Comparison of ENCODE assay signal across 8 cellular contexts in genomic region chr6:122472022-122472340, GRCh38. TPM values are rescaled to one million over a fixed set of nuclear protein-coding genes. Genes with fewer than 3 reads are reported as not detected.
A peak's percentile ranks its signal among the peaks of the same experiment; 100 is the strongest.
DNase-seq lines count a peak whose midpoint lies in the region; ATAC-seq lines count a peak whose summit lies in the region.

No MANE protein-coding gene starts in this region.

- H3K9ac ChIP-seq in iPS-15b (ENCODE audit: low read depth, low read length), result peak overlapping the region; percentile 98

- H3K9me3 Mint-ChIP-seq in activated naive CD4-positive, alpha-beta T cell treated with anti-CD3 and anti-CD28 coated beads for 36 hours, result no peaks in the 10 kb centered on the region
- H3K9me3 Mint-ChIP-seq in activated T-helper 1 cell treated with anti-CD3 and anti-CD28 coated beads, Interleukin-12 subunit alpha, Interleukin-12 subunit beta, Interleukin-2, Interleukin-4 antibody, amounts not matched to agents 30 ng/mL and 10 ng/mL and 1 ng/mL, durations not matched to agents 14 hours and 24 hours and 36 hours, result no peaks in the 10 kb centered on the region
- H3K9me3 Mint-ChIP-seq in stimulated activated naive CD8-positive, alpha-beta T cell treated with anti-CD3 and anti-CD28 coated beads, Interleukin-15, Interleukin-2, amounts not matched to agents 100 ng/mL and 50 ng/mL, for 24 hours, result no peaks in the 10 kb centered on the region

- no peaks in the 10 kb centered on the region for H3K27me3 Mint-ChIP-seq in activated naive CD4-positive, alpha-beta T cell treated with anti-CD3 and anti-CD28 coated beads for 36 hours (ENCODE audit: low read depth)
- peaks cover 3% of the 10 kb centered on the region for H3K27me3 Mint-ChIP-seq in activated T-helper 1 cell treated with anti-CD3 and anti-CD28 coated beads, Interleukin-12 subunit alpha, Interleukin-12 subunit beta, Interleukin-2, Interleukin-4 antibody, amounts not matched to agents 30 ng/mL and 10 ng/mL and 1 ng/mL, durations not matched to agents 14 hours and 24 hours and 36 hours (ENCODE audit: insufficient read depth)
- no peaks in the 10 kb centered on the region for H3K27me3 Mint-ChIP-seq in stimulated activated naive CD8-positive, alpha-beta T cell treated with anti-CD3 and anti-CD28 coated beads, Interleukin-15, Interleukin-2, amounts not matched to agents 100 ng/mL and 50 ng/mL, for 24 hours

- no peaks in the 10 kb centered on the region for H3K27me3 ChIP-seq in iPS-15b (ENCODE audit: control insufficient read depth, insufficient read depth, low read length)

- H3K4me3 ChIP-seq in iPS-15b (ENCODE audit: low read depth, low read length), result peak overlapping the region; percentile 98

- peaks cover 31% of the 10 kb centered on the region for H3K4me1 Mint-ChIP-seq in activated naive CD4-positive, alpha-beta T cell treated with anti-CD3 and anti-CD28 coated beads for 36 hours (ENCODE audit: low read depth)
- peaks cover 20% of the 10 kb centered on the region for H3K4me1 Mint-ChIP-seq in activated T-helper 1 cell treated with anti-CD3 and anti-CD28 coated beads, Interleukin-12 subunit alpha, Interleukin-12 subunit beta, Interleukin-2, Interleukin-4 antibody, amounts not matched to agents 30 ng/mL and 10 ng/mL and 1 ng/mL, durations not matched to agents 14 hours and 24 hours and 36 hours (ENCODE audit: low read depth)
- peaks cover 39% of the 10 kb centered on the region for H3K4me1 Mint-ChIP-seq in stimulated activated naive CD8-positive, alpha-beta T cell treated with anti-CD3 and anti-CD28 coated beads, Interleukin-15, Interleukin-2, amounts not matched to agents 100 ng/mL and 50 ng/mL, for 24 hours (ENCODE audit: low read depth)

- H3K27ac Mint-ChIP-seq in activated naive CD4-positive, alpha-beta T cell treated with anti-CD3 and anti-CD28 coated beads for 36 hours, result peak overlapping the region; percentile 100
- H3K27ac Mint-ChIP-seq in activated T-helper 1 cell treated with anti-CD3 and anti-CD28 coated beads, Interleukin-12 subunit alpha, Interleukin-12 subunit beta, Interleukin-2, Interleukin-4 antibody, amounts not matched to agents 30 ng/mL and 10 ng/mL and 1 ng/mL, durations not matched to agents 14 hours and 24 hours and 36 hours, result peak overlapping the region; percentile 100
- H3K27ac Mint-ChIP-seq in stimulated activated naive CD8-positive, alpha-beta T cell treated with anti-CD3 and anti-CD28 coated beads, Interleukin-15, Interleukin-2, amounts not matched to agents 100 ng/mL and 50 ng/mL, for 24 hours, result peak overlapping the region; percentile 97

- peak overlapping the region; percentile 97 for H3K4me3 Mint-ChIP-seq in activated naive CD4-positive, alpha-beta T cell treated with anti-CD3 and anti-CD28 coated beads for 36 hours
- peak overlapping the region; percentile 100 for H3K4me3 Mint-ChIP-seq in activated T-helper 1 cell treated with anti-CD3 and anti-CD28 coated beads, Interleukin-12 subunit alpha, Interleukin-12 subunit beta, Interleukin-2, Interleukin-4 antibody, amounts not matched to agents 30 ng/mL and 10 ng/mL and 1 ng/mL, durations not matched to agents 14 hours and 24 hours and 36 hours
- H3K4me3 Mint-ChIP-seq in stimulated activated naive CD8-positive, alpha-beta T cell treated with anti-CD3 and anti-CD28 coated beads, Interleukin-15, Interleukin-2, amounts not matched to agents 100 ng/mL and 50 ng/mL, for 24 hours, result peak overlapping the region; percentile 99

- intact Hi-C loops in activated naive CD4-positive, alpha-beta T cell treated with anti-CD3 and anti-CD28 coated beads for 36 hours (cut with micrococcal nuclease), result loop anchor here (5.0 kb wide), 2 partner anchors 140 to 970 kb away; partner anchors contain the start of gene PKIB
- intact Hi-C loops in activated T-helper 1 cell treated with anti-CD3 and anti-CD28 coated beads, Interleukin-12 subunit alpha, Interleukin-12 subunit beta, Interleukin-2, Interleukin-4 antibody, amounts not matched to agents 30 ng/mL and 10 ng/mL and 1 ng/mL, durations not matched to agents 14 hours and 24 hours and 36 hours (cut with micrococcal nuclease), result loop anchor here (5.0 to 10.0 kb wide), 2 partner anchors 140 to 1137 kb away; partner anchors contain the start of genes PKIB and TBC1D32

- H3K9me3 ChIP-seq in iPS-15b (ENCODE audit: control insufficient read depth, insufficient read depth, low read length), result no peaks in the 10 kb centered on the region

- H3K36me3 ChIP-seq in iPS-15b (ENCODE audit: control insufficient read depth, insufficient read depth, low read length), result no peaks in the 10 kb centered on the region

- CTCF ChIA-PET in activated naive CD4-positive, alpha-beta T cell treated with anti-CD3 and anti-CD28 coated beads for 36 hours (lab: Charles Lee), result interaction anchor here (1.0 to 1.2 kb wide), 2 partner anchors 24 to 367 kb away, joined by 3 read pairs; no protein-coding TSS in a partner anchor

- H3K4me1 ChIP-seq in iPS-15b (ENCODE audit: control insufficient read depth, insufficient read depth, low read length), result no peaks in the 10 kb centered on the region

- peaks cover 10% of the 10 kb centered on the region for H3K36me3 Mint-ChIP-seq in activated naive CD4-positive, alpha-beta T cell treated with anti-CD3 and anti-CD28 coated beads for 36 hours (ENCODE audit: low read depth)
- H3K36me3 Mint-ChIP-seq in activated T-helper 1 cell treated with anti-CD3 and anti-CD28 coated beads, Interleukin-12 subunit alpha, Interleukin-12 subunit beta, Interleukin-2, Interleukin-4 antibody, amounts not matched to agents 30 ng/mL and 10 ng/mL and 1 ng/mL, durations not matched to agents 14 hours and 24 hours and 36 hours (ENCODE audit: low read depth), result peaks cover 4% of the 10 kb centered on the region
- H3K36me3 Mint-ChIP-seq in stimulated activated naive CD8-positive, alpha-beta T cell treated with anti-CD3 and anti-CD28 coated beads, Interleukin-15, Interleukin-2, amounts not matched to agents 100 ng/mL and 50 ng/mL, for 24 hours (ENCODE audit: low read depth), result peaks cover 11% of the 10 kb centered on the region

- DNase-seq in activated naive CD4-positive, alpha-beta T cell treated with anti-CD3 and anti-CD28 coated beads for 36 hours, result no peak
- no peak for DNase-seq in activated naive CD4-positive, alpha-beta T cell treated with anti-CD3 and anti-CD28 coated beads, Interleukin-2, amount 50 U/mL, for 16 hours
- no peak for DNase-seq in activated T-helper 1 cell treated with anti-CD3 and anti-CD28 coated beads, Interleukin-12 subunit alpha, Interleukin-12 subunit beta, Interleukin-2, Interleukin-4 antibody, amounts not matched to agents 30 ng/mL and 10 ng/mL and 1 ng/mL, durations not matched to agents 14 hours and 24 hours and 36 hours (ENCODE audit: low spot score)
- DNase-seq in OCI-M2 (lab: John Stamatoyannopoulos, UW; ENCODE audit: unreplicated experiment) (no peak), NCI-H1048 (lab: John Stamatoyannopoulos, UW) (no peak)

- ATAC-seq in HG03196 (IDR thresholded peaks at IDR 0.05; ENCODE audit: unreplicated experiment), result peak; percentile 53

RNA-seq across cellular contexts. Expression of gene SERINC1, which starts 0.4 kb away (rescaled TPM):
- total RNA-seq in activated naive CD4-positive, alpha-beta T cell treated with anti-CD3 and anti-CD28 coated beads for 36 hours, result 10 to 100 TPM; 50.1 to 50.4 TPM
- 43.1 and 47.5 TPM in 2 replicates for total RNA-seq in activated T-helper 1 cell treated with anti-CD3 and anti-CD28 coated beads, Interleukin-12 subunit alpha, Interleukin-12 subunit beta, Interleukin-2, Interleukin-4 antibody, amounts not matched to agents 30 ng/mL and 10 ng/mL and 1 ng/mL, durations not matched to agents 14 hours and 24 hours and 36 hours
